In the genomic region with DNA sequence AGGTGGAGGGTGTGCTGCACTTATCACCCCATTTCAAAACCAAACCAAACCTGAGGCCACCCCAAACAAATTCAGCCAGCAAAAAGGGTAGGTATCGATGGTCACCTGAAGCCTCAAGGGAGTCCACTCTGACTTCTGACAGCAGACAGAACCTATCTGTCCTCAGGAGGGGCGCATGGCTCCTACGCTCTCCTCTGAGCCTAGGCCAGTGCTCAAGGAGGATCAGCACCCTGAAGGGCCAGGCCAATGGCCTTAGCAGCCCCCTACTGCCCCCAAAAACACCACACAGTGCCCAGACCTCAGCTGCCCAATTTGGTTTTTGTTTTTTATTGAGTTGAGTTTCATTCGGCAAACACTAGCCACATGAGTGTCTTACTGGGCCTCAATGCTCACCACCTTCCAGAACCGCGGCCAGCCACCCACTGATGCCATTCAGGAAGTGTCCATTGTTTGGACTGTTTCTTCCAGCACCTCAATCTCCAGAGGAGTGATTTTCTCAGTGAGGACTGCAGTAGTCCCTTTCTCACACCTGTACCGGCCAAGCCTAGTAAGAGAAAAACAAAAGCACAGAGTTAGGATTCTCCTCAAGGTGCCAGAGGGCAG, we compare ENCODE assay signal across 1 cellular context.
TF ChIP-seq lines count a peak whose summit lies in the region.

No MANE protein-coding gene starts in this region.

TF ChIP-seq in IMR-90, 13 proteins besides CTCF, POLR2A, EP300 and RAD21 (continued from another document):
- TF ChIP-seq FOS (IDR thresholded peaks at IDR 0.05; ENCODE audit: low read depth, low read length) = no peak
- TF ChIP-seq, protein P1, sequence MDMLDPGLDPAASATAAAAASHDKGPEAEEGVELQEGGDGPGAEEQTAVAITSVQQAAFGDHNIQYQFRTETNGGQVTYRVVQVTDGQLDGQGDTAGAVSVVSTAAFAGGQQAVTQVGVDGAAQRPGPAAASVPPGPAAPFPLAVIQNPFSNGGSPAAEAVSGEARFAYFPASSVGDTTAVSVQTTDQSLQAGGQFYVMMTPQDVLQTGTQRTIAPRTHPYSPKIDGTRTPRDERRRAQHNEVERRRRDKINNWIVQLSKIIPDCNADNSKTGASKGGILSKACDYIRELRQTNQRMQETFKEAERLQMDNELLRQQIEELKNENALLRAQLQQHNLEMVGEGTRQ (IDR thresholded peaks at IDR 0.05; ENCODE audit: low read depth, low read length) = no peak
- no peak for TF ChIP-seq NFE2L2 (IDR thresholded peaks at IDR 0.05; ENCODE audit: low read depth, low read length)
- no peak for TF ChIP-seq SMC3 (IDR thresholded peaks at IDR 0.05; ENCODE audit: low read depth, low read length)
- no peak for TF ChIP-seq MAZ (IDR thresholded peaks at IDR 0.05; ENCODE audit: borderline replicate concordance, low read depth, low read length)
- no peak for TF ChIP-seq BHLHE40 (IDR thresholded peaks at IDR 0.05; ENCODE audit: low read depth, low read length)
- TF ChIP-seq CEBPB (IDR thresholded peaks at IDR 0.05; ENCODE audit: low read depth, low read length) = no peak
- no peak for TF ChIP-seq MAFK (IDR thresholded peaks at IDR 0.05; ENCODE audit: low read depth, low read length)
- no peak for TF ChIP-seq CHD1 (IDR thresholded peaks at IDR 0.05; ENCODE audit: low read depth, low read length)
